Comparison of ENCODE assay signal across 1 cellular context in the genomic region with DNA sequence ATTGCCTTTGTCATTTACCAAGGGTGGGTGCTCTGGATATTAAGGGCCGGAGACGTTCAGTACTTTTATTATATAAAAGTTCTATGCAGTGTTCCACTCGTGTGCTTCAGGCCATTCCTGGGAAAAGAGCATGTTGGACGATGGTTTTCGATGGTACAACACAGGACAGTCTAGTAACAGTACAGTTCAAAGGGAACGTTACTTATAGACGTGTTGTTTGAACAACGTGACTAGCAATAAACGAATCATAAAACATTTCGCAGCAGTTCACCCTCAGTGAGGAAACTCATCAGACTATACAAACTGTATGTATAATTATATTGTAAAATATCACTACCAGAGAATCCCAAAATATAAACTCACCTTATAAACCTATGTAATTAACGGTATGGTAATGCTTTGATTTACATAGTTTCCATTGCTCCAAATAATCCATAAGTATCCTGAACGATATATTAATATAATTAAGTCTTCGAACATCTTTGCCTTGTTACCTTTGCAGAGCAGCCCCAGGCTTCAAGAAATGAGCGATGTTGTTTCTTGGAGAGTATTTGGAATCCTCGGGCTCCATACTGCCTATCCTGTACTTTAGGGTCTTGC.
A peak's percentile ranks its signal among the peaks of the same experiment; 100 is the strongest.
TF ChIP-seq lines count a peak whose summit lies in the region.

No MANE protein-coding gene starts in this region.

TF ChIP-seq in K562, 482 proteins besides CTCF, POLR2A, EP300 and RAD21 (continued from another document):
- TF ChIP-seq, protein P1, sequence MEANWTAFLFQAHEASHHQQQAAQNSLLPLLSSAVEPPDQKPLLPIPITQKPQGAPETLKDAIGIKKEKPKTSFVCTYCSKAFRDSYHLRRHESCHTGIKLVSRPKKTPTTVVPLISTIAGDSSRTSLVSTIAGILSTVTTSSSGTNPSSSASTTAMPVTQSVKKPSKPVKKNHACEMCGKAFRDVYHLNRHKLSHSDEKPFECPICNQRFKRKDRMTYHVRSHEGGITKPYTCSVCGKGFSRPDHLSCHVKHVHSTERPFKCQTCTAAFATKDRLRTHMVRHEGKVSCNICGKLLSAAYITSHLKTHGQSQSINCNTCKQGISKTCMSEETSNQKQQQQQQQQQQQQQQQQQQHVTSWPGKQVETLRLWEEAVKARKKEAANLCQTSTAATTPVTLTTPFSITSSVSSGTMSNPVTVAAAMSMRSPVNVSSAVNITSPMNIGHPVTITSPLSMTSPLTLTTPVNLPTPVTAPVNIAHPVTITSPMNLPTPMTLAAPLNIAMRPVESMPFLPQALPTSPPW (CRISPR knock-in tag; IDR thresholded peaks at IDR 0.05): no peak
- TF ChIP-seq, protein P2, sequence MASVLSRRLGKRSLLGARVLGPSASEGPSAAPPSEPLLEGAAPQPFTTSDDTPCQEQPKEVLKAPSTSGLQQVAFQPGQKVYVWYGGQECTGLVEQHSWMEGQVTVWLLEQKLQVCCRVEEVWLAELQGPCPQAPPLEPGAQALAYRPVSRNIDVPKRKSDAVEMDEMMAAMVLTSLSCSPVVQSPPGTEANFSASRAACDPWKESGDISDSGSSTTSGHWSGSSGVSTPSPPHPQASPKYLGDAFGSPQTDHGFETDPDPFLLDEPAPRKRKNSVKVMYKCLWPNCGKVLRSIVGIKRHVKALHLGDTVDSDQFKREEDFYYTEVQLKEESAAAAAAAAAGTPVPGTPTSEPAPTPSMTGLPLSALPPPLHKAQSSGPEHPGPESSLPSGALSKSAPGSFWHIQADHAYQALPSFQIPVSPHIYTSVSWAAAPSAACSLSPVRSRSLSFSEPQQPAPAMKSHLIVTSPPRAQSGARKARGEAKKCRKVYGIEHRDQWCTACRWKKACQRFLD (CRISPR knock-in tag; IDR thresholded peaks at IDR 0.05): 0 out of 2 replicates have a peak, but pooled peaks have one; percentile 9
- TF ChIP-seq, protein P3, sequence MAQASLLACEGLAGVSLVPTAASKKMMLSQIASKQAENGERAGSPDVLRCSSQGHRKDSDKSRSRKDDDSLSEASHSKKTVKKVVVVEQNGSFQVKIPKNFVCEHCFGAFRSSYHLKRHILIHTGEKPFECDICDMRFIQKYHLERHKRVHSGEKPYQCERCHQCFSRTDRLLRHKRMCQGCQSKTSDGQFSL (CRISPR knock-in tag; IDR thresholded peaks at IDR 0.05): 0 out of 2 replicates have a peak, but pooled peaks have one; percentile 1
- TF ChIP-seq, protein P3 (tag; IDR thresholded peaks at IDR 0.05): no peak
- 0 out of 2 replicates have a peak, but pooled peaks have one; percentile 2 for TF ChIP-seq ZBTB17 (CRISPR knock-in tag; IDR thresholded peaks at IDR 0.05)
- TF ChIP-seq, protein P4, sequence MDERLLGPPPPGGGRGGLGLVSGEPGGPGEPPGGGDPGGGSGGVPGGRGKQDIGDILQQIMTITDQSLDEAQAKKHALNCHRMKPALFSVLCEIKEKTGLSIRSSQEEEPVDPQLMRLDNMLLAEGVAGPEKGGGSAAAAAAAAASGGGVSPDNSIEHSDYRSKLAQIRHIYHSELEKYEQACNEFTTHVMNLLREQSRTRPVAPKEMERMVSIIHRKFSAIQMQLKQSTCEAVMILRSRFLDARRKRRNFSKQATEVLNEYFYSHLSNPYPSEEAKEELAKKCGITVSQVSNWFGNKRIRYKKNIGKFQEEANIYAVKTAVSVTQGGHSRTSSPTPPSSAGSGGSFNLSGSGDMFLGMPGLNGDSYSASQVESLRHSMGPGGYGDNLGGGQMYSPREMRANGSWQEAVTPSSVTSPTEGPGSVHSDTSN (CRISPR knock-in tag; IDR thresholded peaks at IDR 0.05; ENCODE audit: low read depth): peak; percentile 57; the same call in 1 of the 2 replicates
- TF ChIP-seq, protein P4 (tag; conservative IDR thresholded peaks at IDR 0.05; ENCODE audit: low read depth): no peak
- peak; percentile 16 for TF ChIP-seq CHD1 (IDR thresholded peaks at IDR 0.05; ENCODE audit: low read length)
- TF ChIP-seq, protein P5, sequence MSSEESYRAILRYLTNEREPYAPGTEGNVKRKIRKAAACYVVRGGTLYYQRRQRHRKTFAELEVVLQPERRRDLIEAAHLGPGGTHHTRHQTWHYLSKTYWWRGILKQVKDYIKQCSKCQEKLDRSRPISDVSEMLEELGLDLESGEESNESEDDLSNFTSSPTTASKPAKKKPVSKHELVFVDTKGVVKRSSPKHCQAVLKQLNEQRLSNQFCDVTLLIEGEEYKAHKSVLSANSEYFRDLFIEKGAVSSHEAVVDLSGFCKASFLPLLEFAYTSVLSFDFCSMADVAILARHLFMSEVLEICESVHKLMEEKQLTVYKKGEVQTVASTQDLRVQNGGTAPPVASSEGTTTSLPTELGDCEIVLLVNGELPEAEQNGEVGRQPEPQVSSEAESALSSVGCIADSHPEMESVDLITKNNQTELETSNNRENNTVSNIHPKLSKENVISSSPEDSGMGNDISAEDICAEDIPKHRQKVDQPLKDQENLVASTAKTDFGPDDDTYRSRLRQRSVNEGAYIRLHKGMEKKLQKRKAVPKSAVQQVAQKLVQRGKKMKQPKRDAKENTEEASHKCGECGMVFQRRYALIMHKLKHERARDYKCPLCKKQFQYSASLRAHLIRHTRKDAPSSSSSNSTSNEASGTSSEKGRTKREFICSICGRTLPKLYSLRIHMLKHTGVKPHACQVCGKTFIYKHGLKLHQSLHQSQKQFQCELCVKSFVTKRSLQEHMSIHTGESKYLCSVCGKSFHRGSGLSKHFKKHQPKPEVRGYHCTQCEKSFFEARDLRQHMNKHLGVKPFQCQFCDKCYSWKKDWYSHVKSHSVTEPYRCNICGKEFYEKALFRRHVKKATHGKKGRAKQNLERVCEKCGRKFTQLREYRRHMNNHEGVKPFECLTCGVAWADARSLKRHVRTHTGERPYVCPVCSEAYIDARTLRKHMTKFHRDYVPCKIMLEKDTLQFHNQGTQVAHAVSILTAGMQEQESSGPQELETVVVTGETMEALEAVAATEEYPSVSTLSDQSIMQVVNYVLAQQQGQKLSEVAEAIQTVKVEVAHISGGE (CRISPR knock-in tag; IDR thresholded peaks at IDR 0.05): peak in 1 of 3 experiments; percentile 75; a peak in 1 of 6 replicates
- 0 out of 2 replicates have a peak, but pooled peaks have one; percentile 5 for TF ChIP-seq NFIC (IDR thresholded peaks at IDR 0.05)
